31 cellular contexts compared by ENCODE assay signal in genomic region chr15:59334063-59334415, GRCh38.
"Had no signal": no experiment of that assay in that cellular context is flagged by ENCODE, and none has a peak within 500 bp of the region (broad histone marks: within the 10 kb centered on the region; RNA-seq: fewer than 3 reads in every experiment).

No MANE protein-coding gene starts in this region.

- DNase-seq: activated CD4-positive, alpha-beta T cell treated with anti-CD3 and anti-CD28 coated beads for 48 hours; activated CD4-positive, alpha-beta T cell treated with anti-CD3 and anti-CD28 coated beads, Interleukin-2, amount 50 U/mL, for 48 hours; activated CD8-positive, alpha-beta memory T cell treated with anti-CD3 and anti-CD28 coated beads for 24 hours; activated effector memory CD4-positive, alpha-beta T cell treated with anti-CD3 and anti-CD28 coated beads, Interleukin-2, amount 50 U/mL, for 16 hours; activated naive CD4-positive, alpha-beta T cell treated with anti-CD3 and anti-CD28 coated beads for 36 hours; activated naive CD8-positive, alpha-beta T cell treated with anti-CD3 and anti-CD28 coated beads for 36 hours; adrenal gland; aorta; effector memory CD8-positive, alpha-beta T cell; erythroblast; gastrocnemius medialis; hypothalamus; kidney; left colon; mesendoderm; natural killer cell; right cardiac atrium; stimulated activated CD4-positive, alpha-beta T cell treated with anti-CD3 and anti-CD28 coated beads, Interleukin-15, amount 100 ng/mL, for 24 hours; stimulated activated CD4-positive, alpha-beta T cell treated with anti-CD3 and anti-CD28 coated beads, Interleukin-2, amount 100 ng/mL, for 24 hours; stimulated activated naive CD4-positive, alpha-beta T cell; T-helper 9 cell; testis; transverse colon had no signal

- H3K36me3 ChIP-seq: adrenal gland, cardiac muscle cell, gastrocnemius medialis, transverse colon had no signal

- ATAC-seq: activated CD4-positive, CD25-positive, alpha-beta regulatory T cell treated with anti-CD3 and anti-CD28 coated beads, Interleukin-2, amount 50 U/mL, for 24 hours; effector memory CD8-positive, alpha-beta T cell; gastrocnemius medialis; right cardiac atrium had no signal

- H3K9me3 Mint-ChIP-seq: activated naive CD4-positive, alpha-beta T cell treated with anti-CD3 and anti-CD28 coated beads for 36 hours; activated naive CD8-positive, alpha-beta T cell treated with anti-CD3 and anti-CD28 coated beads for 36 hours; brain; effector memory CD8-positive, alpha-beta T cell; immature natural killer cell; natural killer cell; T-helper 1 cell treated with Interleukin-12 subunit alpha and Interleukin-12 subunit beta and Interleukin-4 antibody, amounts not matched to agents 30 μg/mL and 1 μg/mL, for 36 hours had no signal

- H3K27me3 Mint-ChIP-seq: activated naive CD8-positive, alpha-beta T cell treated with anti-CD3 and anti-CD28 coated beads for 36 hours had no signal

- H3K27ac ChIP-seq: adrenal gland, cardiac muscle cell, coronary artery, gastrocnemius medialis, testis, VCaP had no signal

- H3K9me3 ChIP-seq: adrenal gland, gastrocnemius medialis, testis, transverse colon had no signal

- H3K27ac Mint-ChIP-seq: activated naive CD4-positive, alpha-beta T cell treated with anti-CD3 and anti-CD28 coated beads for 36 hours; activated naive CD8-positive, alpha-beta T cell treated with anti-CD3 and anti-CD28 coated beads for 36 hours; effector memory CD8-positive, alpha-beta T cell; T-helper 1 cell treated with Interleukin-12 subunit alpha and Interleukin-12 subunit beta and Interleukin-4 antibody, amounts not matched to agents 30 μg/mL and 1 μg/mL, for 36 hours had no signal

- H3K4me1 Mint-ChIP-seq: activated naive CD8-positive, alpha-beta T cell treated with anti-CD3 and anti-CD28 coated beads for 36 hours had no signal

- FAIRE-seq: kidney, TTC549 had no signal

- H3K36me3 Mint-ChIP-seq: activated naive CD8-positive, alpha-beta T cell treated with anti-CD3 and anti-CD28 coated beads for 36 hours; brain; natural killer cell had no signal

- H3K4me3 ChIP-seq: adrenal gland, cardiac muscle cell, coronary artery, gastrocnemius medialis, testis, transverse colon had no signal

- H3K27me3 ChIP-seq: adrenal gland, cardiac muscle cell, gastrocnemius medialis, testis, transverse colon had no signal

- H3K4me3 Mint-ChIP-seq: activated naive CD4-positive, alpha-beta T cell treated with anti-CD3 and anti-CD28 coated beads for 36 hours; activated naive CD8-positive, alpha-beta T cell treated with anti-CD3 and anti-CD28 coated beads for 36 hours; effector memory CD8-positive, alpha-beta T cell; T-helper 1 cell treated with Interleukin-12 subunit alpha and Interleukin-12 subunit beta and Interleukin-4 antibody, amounts not matched to agents 30 μg/mL and 1 μg/mL, for 36 hours had no signal

- H3K4me1 ChIP-seq: adrenal gland had no signal
